ENCODE assay signal across 11 cellular contexts in the genomic region with DNA sequence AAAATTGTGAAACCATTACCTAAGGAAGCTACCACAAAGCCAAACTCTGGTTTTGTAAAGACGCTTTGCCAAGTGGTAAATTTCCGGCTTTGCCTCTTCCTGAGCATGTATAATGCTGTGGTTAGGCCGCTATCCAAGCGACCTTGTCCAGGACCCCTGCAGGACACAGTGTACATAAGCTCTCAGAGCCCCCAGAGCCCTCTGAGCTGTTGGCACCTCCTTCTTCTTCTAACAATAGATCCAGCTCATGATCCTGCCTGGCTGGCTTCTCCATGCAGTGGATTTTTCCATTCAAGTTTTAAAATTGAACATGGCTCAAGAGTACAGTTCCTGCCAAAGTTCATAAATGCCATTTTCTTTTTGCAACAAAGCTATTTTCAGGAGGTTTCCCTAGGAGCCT.
DNase-seq lines count a peak whose midpoint lies in the region; ATAC-seq and TF ChIP-seq lines count a peak whose summit lies in the region.
"Had no signal": no experiment of that assay in that cellular context is flagged by ENCODE, and none has a peak within 500 bp of the region (broad histone marks: within the 10 kb centered on the region; RNA-seq: fewer than 3 reads in every experiment).

No MANE protein-coding gene starts in this region.

- no peaks in the 10 kb centered on the region for H3K27me3 Mint-ChIP-seq in CD14-positive monocyte (ENCODE audit: low read depth in 3 of 3)
- H3K27me3 Mint-ChIP-seq: activated CD4-positive, alpha-beta T cell treated with anti-CD3 and anti-CD28 coated beads, Interleukin-2, amount 10 ng/mL, durations not matched to agents 24 days and 14 days had no signal

- H3K9me3 Mint-ChIP-seq in CD14-positive monocyte: no peaks in the 10 kb centered on the region
- H3K9me3 Mint-ChIP-seq: activated CD4-positive, alpha-beta T cell treated with anti-CD3 and anti-CD28 coated beads, Interleukin-2, amount 10 ng/mL, durations not matched to agents 24 days and 14 days had no signal

- no peak overlapping the region for H3K27ac ChIP-seq in SJCRH30
- H3K27ac ChIP-seq in psoas muscle: peak overlapping the region; percentile 68

- 13 to 19% (median 17%) methylated on average over 4 of the region's 4 CpGs for WGBS in psoas muscle, 3 donors

- peaks cover 24% of the 10 kb centered on the region for H3K4me1 ChIP-seq in SJCRH30
- peaks cover 11% of the 10 kb centered on the region for H3K4me1 ChIP-seq in psoas muscle

- peak overlapping the region in 1 of 7 donors; percentile 75 for H3K27ac Mint-ChIP-seq in CD14-positive monocyte
- H3K27ac Mint-ChIP-seq: activated CD4-positive, alpha-beta T cell treated with anti-CD3 and anti-CD28 coated beads, Interleukin-2, amount 10 ng/mL, durations not matched to agents 24 days and 14 days had no signal

- H3K4me3 ChIP-seq in SJCRH30: no peak overlapping the region
- no peak overlapping the region for H3K4me3 ChIP-seq in fibroblast of pulmonary artery (replicated peaks; ENCODE audit: low read depth, low read length)
- no peak overlapping the region for H3K4me3 ChIP-seq in psoas muscle

- H3K9me3 ChIP-seq in SJCRH30 (replicated peaks) (no peaks in the 10 kb centered on the region), psoas muscle (no peaks in the 10 kb centered on the region)

- no peaks in the 10 kb centered on the region for H3K36me3 Mint-ChIP-seq in CD14-positive monocyte

- H3K36me3 ChIP-seq in SJCRH30: no peaks in the 10 kb centered on the region
- no peaks in the 10 kb centered on the region for H3K36me3 ChIP-seq in psoas muscle (ENCODE audit: insufficient read depth in 1 of 2, low read depth in 1 of 2)

- DNase-seq in CD14-positive monocyte (ENCODE audit: low spot score): no peak
- DNase-seq in SJCRH30: peak; percentile 27 to 39
- peak; percentile 94 for DNase-seq in fibroblast of pulmonary artery (ENCODE audit: low read depth)
- DNase-seq in psoas muscle: peak; percentile 43 to 54
- DNase-seq in NCI-H146 (lab: John Stamatoyannopoulos, UW): no peak
- DNase-seq in OCI-M2 (lab: John Stamatoyannopoulos, UW; ENCODE audit: unreplicated experiment): no peak
- DNase-seq in NCI-H2029 treated with DMSO at 0.1 percent for 48 hours (lab: John Stamatoyannopoulos, UW): no peak
- DNase-seq in SW 1271 (lab: John Stamatoyannopoulos, UW): no peak
- DNase-seq: activated CD4-positive, alpha-beta T cell treated with anti-CD3 and anti-CD28 coated beads, Interleukin-2, amount 10 ng/mL, durations not matched to agents 24 days and 14 days; NCI-H1048; stimulated activated CD4-positive, alpha-beta T cell treated with anti-CD3 and anti-CD28 coated beads, Interleukin-4, amount 100 ng/mL, for 1 hour had no signal

- peak; percentile 58 to 88 (median 84) for ATAC-seq in psoas muscle

- no peaks in the 10 kb centered on the region for H3K27me3 ChIP-seq in SJCRH30
- no peaks in the 10 kb centered on the region for H3K27me3 ChIP-seq in psoas muscle (ENCODE audit: insufficient read depth in 3 of 3, low read length in 2 of 3)

- H3K4me1 Mint-ChIP-seq in CD14-positive monocyte: peaks cover 55% of the 10 kb centered on the region
- H3K4me1 Mint-ChIP-seq: activated CD4-positive, alpha-beta T cell treated with anti-CD3 and anti-CD28 coated beads, Interleukin-2, amount 10 ng/mL, durations not matched to agents 24 days and 14 days had no signal

- intact Hi-C loops in CD14-positive monocyte (cut with micrococcal nuclease) (no loop called here), psoas muscle (cut with DNase I) (no loop called here)

- TF ChIP-seq CTCF in CD14-positive monocyte (IDR thresholded peaks at IDR 0.05): no peak
- peak; percentile 6 for TF ChIP-seq CTCF in fibroblast of pulmonary artery (IDR thresholded peaks at IDR 0.05; ENCODE audit: low read length, missing control alignments)
- no peak for TF ChIP-seq CTCF in psoas muscle (IDR thresholded peaks at IDR 0.05)

- peak overlapping the region; percentile 31 to 64 for H3K4me3 Mint-ChIP-seq in CD14-positive monocyte
- H3K4me3 Mint-ChIP-seq: activated CD4-positive, alpha-beta T cell treated with anti-CD3 and anti-CD28 coated beads, Interleukin-2, amount 10 ng/mL, durations not matched to agents 24 days and 14 days had no signal

Comparison
In these comparisons a context has a peak if more than half of its experiments do, and no peak if none do; other contexts are left out.
1. DNase-seq: peak in SJCRH30 (2 of 2), fibroblast of pulmonary artery (single experiment) and psoas muscle (2 of 2); none in CD14-positive monocyte (single experiment), NCI-H146 (single experiment), OCI-M2 (single experiment), NCI-H2029 treated with DMSO at 0.1 percent for 48 hours (single experiment) and SW 1271 (0 of 2).